ENCODE assay signal across 1 cellular context in genomic region chr1:16440480-16441311, GRCh38.
TF ChIP-seq lines count a peak whose summit lies in the region.

Gene NECAP2, plus strand, starts transcription at chr1:16440724. Its CDS starts 38 bp downstream, at chr1:16440762.

TF ChIP-seq in HepG2, 621 proteins besides CTCF, POLR2A, EP300 and RAD21 (continued from another document and continues in another):
- TF ChIP-seq ZNF609 (CRISPR knock-in tag; IDR thresholded peaks at IDR 0.05; ENCODE audit: borderline replicate concordance) (peak; percentile 73), ZNF101 (CRISPR knock-in tag; IDR thresholded peaks at IDR 0.05; ENCODE audit: borderline replicate concordance, low read depth) (no peak), NR0B2 (CRISPR knock-in tag; IDR thresholded peaks at IDR 0.05) (0 out of 2 replicates have a peak, but pooled peaks have one; percentile 39), ATF3 (CRISPR knock-in tag; IDR thresholded peaks at IDR 0.05) (0 out of 2 replicates have a peak, but pooled peaks have one; percentile 16), THAP8 (CRISPR knock-in tag; IDR thresholded peaks at IDR 0.05; ENCODE audit: borderline replicate concordance) (no peak; the same call in 1 of the 2 replicates), HHEX (CRISPR knock-in tag; IDR thresholded peaks at IDR 0.05) (no peak), ZNF414 (CRISPR knock-in tag; IDR thresholded peaks at IDR 0.05) (peak; percentile 86), ZNF367 (CRISPR knock-in tag; IDR thresholded peaks at IDR 0.05; ENCODE audit: borderline replicate concordance) (no peak; the same call in 1 of the 2 replicates), ARID4A (CRISPR knock-in tag; IDR thresholded peaks at IDR 0.05; ENCODE audit: borderline replicate concordance) (peak; percentile 98), NFYB (CRISPR knock-in tag; IDR thresholded peaks at IDR 0.05) (peak; percentile 36; the same call in 1 of the 2 replicates), ZNF580 (CRISPR knock-in tag; IDR thresholded peaks at IDR 0.05; ENCODE audit: borderline replicate concordance, low read depth) (peak; percentile 90), HIVEP1 (CRISPR knock-in tag; IDR thresholded peaks at IDR 0.05) (no peak), BATF2 (CRISPR knock-in tag; IDR thresholded peaks at IDR 0.05) (no peak), RFXANK (CRISPR knock-in tag; IDR thresholded peaks at IDR 0.05) (0 out of 2 replicates have a peak, but pooled peaks have one; percentile 64), ZNF839 (CRISPR knock-in tag; IDR thresholded peaks at IDR 0.05; ENCODE audit: borderline replicate concordance) (0 out of 2 replicates have a peak, but pooled peaks have one; percentile 24), XRCC5 (optimal IDR thresholded peaks at IDR 0.05; ENCODE audit: low read length) (peak; percentile 98), ZNF563 (CRISPR knock-in tag; IDR thresholded peaks at IDR 0.05) (peak; percentile 63; the same call in 1 of the 2 replicates), NFATC3 (CRISPR knock-in tag; IDR thresholded peaks at IDR 0.05) (no peak), CENPX (CRISPR knock-in tag; IDR thresholded peaks at IDR 0.05) (no peak), SMC3 (IDR thresholded peaks at IDR 0.05; ENCODE audit: low read length) (no peak), ZNF747 (CRISPR knock-in tag; IDR thresholded peaks at IDR 0.05; ENCODE audit: borderline replicate concordance) (peak; percentile 95), SNAPC2 (CRISPR knock-in tag; IDR thresholded peaks at IDR 0.05) (peak; percentile 65), HIC2 (CRISPR knock-in tag; IDR thresholded peaks at IDR 0.05; ENCODE audit: low read depth) (peak; percentile 31; the same call in 1 of the 2 replicates), DBP (CRISPR knock-in tag; IDR thresholded peaks at IDR 0.05; ENCODE audit: not compliant biosample characterization) (peak; percentile 66), HNRNPLL (IDR thresholded peaks at IDR 0.05; ENCODE audit: low read depth, low read length, poor library complexity, severe bottlenecking) (peak; percentile 64), ZNF225 (CRISPR knock-in tag; IDR thresholded peaks at IDR 0.05) (no peak), TGIF2 (CRISPR knock-in tag; IDR thresholded peaks at IDR 0.05) (peak; percentile 92), ZBTB14 (CRISPR knock-in tag; IDR thresholded peaks at IDR 0.05) (0 out of 2 replicates have a peak, but pooled peaks have one; percentile 10), AGO2 (optimal IDR thresholded peaks at IDR 0.05; ENCODE audit: low read depth, low read length) (peak; percentile 66), CREB3 (CRISPR knock-in tag; IDR thresholded peaks at IDR 0.05) (no peak), ETS1 (CRISPR knock-in tag; IDR thresholded peaks at IDR 0.05) (peak; percentile 32; the same call in 1 of the 2 replicates), MTF1 (CRISPR knock-in tag; IDR thresholded peaks at IDR 0.05) (no peak; the same call in 1 of the 2 replicates), TRIM22 (IDR thresholded peaks at IDR 0.05) (no peak)
